ENCODE assay signal across 15 cellular contexts in the genomic region with DNA sequence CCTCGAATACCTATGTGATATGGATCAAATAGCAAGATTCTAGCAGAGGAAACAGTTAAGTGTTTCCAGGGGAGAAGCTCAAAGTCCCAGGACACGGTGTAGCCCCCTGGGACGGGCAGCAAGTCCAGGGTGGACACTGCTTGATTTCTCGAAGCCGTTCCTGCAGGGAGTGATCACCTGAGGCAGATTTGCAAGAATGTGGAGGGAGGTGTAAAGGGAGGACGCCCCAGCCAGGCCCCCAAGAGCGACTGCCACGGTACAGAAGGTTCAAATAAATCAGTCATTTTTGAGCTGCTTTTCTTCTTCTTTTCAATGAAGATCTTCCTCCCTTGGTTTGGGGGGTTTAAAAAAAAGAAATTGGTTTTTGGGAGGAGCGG. TPM values are rescaled to one million over a fixed set of nuclear protein-coding genes. Genes with fewer than 3 reads are reported as not detected.
A peak's percentile ranks its signal among the peaks of the same experiment; 100 is the strongest.
DNase-seq lines count a peak whose midpoint lies in the region; ATAC-seq and TF ChIP-seq lines count a peak whose summit lies in the region.
"Had no signal": no experiment of that assay in that cellular context is flagged by ENCODE, and none has a peak within 500 bp of the region (broad histone marks: within the 10 kb centered on the region; RNA-seq: fewer than 3 reads in every experiment).

No MANE protein-coding gene starts in this region.

- CTCF ChIA-PET in activated CD4-positive, alpha-beta memory T cell treated with anti-CD3 and anti-CD28 coated beads for 36 hours (lab: Charles Lee) = interaction anchor here (0.7 to 2.8 kb wide), 7 partner anchors 10 to 38 kb away, joined by 3 to 10 read pairs (median 8); no protein-coding TSS in a partner anchor

- peak overlapping the region; percentile 66 for H3K4me3 Mint-ChIP-seq in stimulated activated naive CD8-positive, alpha-beta T cell treated with anti-CD3 and anti-CD28 coated beads, Interleukin-15, Interleukin-2, amounts not matched to agents 100 ng/mL and 50 ng/mL, for 24 hours
- peak overlapping the region; percentile 55 for H3K4me3 Mint-ChIP-seq in activated CD4-positive, alpha-beta memory T cell treated with anti-CD3 and anti-CD28 coated beads for 36 hours
- H3K4me3 Mint-ChIP-seq in nephron progenitor cell = no peak overlapping the region
- no peak overlapping the region for H3K4me3 Mint-ChIP-seq in neural progenitor cell
- H3K4me3 Mint-ChIP-seq: HFFc6 had no signal

- no peak overlapping the region for H3K4me2 ChIP-seq in neural progenitor cell

- no peak overlapping the region for H3K4me3 ChIP-seq in neural progenitor cell
- H3K4me3 ChIP-seq: adrenal gland had no signal

- no peaks in the 10 kb centered on the region for H3F3A ChIP-seq in neural progenitor cell (ENCODE audit: low read depth)

- peaks cover 6% of the 10 kb centered on the region for H3K36me3 Mint-ChIP-seq in stimulated activated naive CD8-positive, alpha-beta T cell treated with anti-CD3 and anti-CD28 coated beads, Interleukin-15, Interleukin-2, amounts not matched to agents 100 ng/mL and 50 ng/mL, for 24 hours (ENCODE audit: low read depth)
- peaks cover 16% of the 10 kb centered on the region for H3K36me3 Mint-ChIP-seq in activated CD4-positive, alpha-beta memory T cell treated with anti-CD3 and anti-CD28 coated beads for 36 hours
- H3K36me3 Mint-ChIP-seq in nephron progenitor cell (ENCODE audit: low read depth) (peaks cover 12% of the 10 kb centered on the region), neural progenitor cell (peaks cover 2% of the 10 kb centered on the region)

- no peak for ATAC-seq in stimulated activated naive CD8-positive, alpha-beta T cell treated with anti-CD3 and anti-CD28 coated beads, Interleukin-15, Interleukin-2, amounts not matched to agents 100 U/mL and 50 U/mL, for 24 hours
- no peak for ATAC-seq in HG03442 (IDR thresholded peaks at IDR 0.05; ENCODE audit: unreplicated experiment)
- ATAC-seq: HepG2 had no signal

- H3K27ac Mint-ChIP-seq in stimulated activated naive CD8-positive, alpha-beta T cell treated with anti-CD3 and anti-CD28 coated beads, Interleukin-15, Interleukin-2, amounts not matched to agents 100 ng/mL and 50 ng/mL, for 24 hours = no peak overlapping the region
- peak overlapping the region; percentile 70 for H3K27ac Mint-ChIP-seq in activated CD4-positive, alpha-beta memory T cell treated with anti-CD3 and anti-CD28 coated beads for 36 hours
- peak overlapping the region; percentile 80 for H3K27ac Mint-ChIP-seq in nephron progenitor cell
- H3K27ac Mint-ChIP-seq in neural progenitor cell = no peak overlapping the region
- H3K27ac Mint-ChIP-seq: HFFc6 had no signal

- no peaks in the 10 kb centered on the region for H3K27me3 ChIP-seq in neural progenitor cell
- H3K27me3 ChIP-seq: adrenal gland had no signal

- H3K79me2 ChIP-seq in neural progenitor cell (ENCODE audit: low read depth) = no peaks in the 10 kb centered on the region

- H3K4me1 ChIP-seq in neural progenitor cell = no peaks in the 10 kb centered on the region

- H2AFZ ChIP-seq in neural progenitor cell (replicated peaks) = no peak overlapping the region

- H3K9me3 ChIP-seq in neural progenitor cell (ENCODE audit: low read depth) = no peaks in the 10 kb centered on the region
- H3K9me3 ChIP-seq: adrenal gland had no signal

- H3K27me3 Mint-ChIP-seq in stimulated activated naive CD8-positive, alpha-beta T cell treated with anti-CD3 and anti-CD28 coated beads, Interleukin-15, Interleukin-2, amounts not matched to agents 100 ng/mL and 50 ng/mL, for 24 hours = peaks cover 27% of the 10 kb centered on the region
- peaks cover 18% of the 10 kb centered on the region for H3K27me3 Mint-ChIP-seq in activated CD4-positive, alpha-beta memory T cell treated with anti-CD3 and anti-CD28 coated beads for 36 hours
- no peaks in the 10 kb centered on the region for H3K27me3 Mint-ChIP-seq in nephron progenitor cell (ENCODE audit: low read depth, poor library complexity)
- peaks cover 4% of the 10 kb centered on the region for H3K27me3 Mint-ChIP-seq in neural progenitor cell (ENCODE audit: insufficient read depth, low read depth)

- no peaks in the 10 kb centered on the region for H3K9me3 Mint-ChIP-seq in stimulated activated naive CD8-positive, alpha-beta T cell treated with anti-CD3 and anti-CD28 coated beads, Interleukin-15, Interleukin-2, amounts not matched to agents 100 ng/mL and 50 ng/mL, for 24 hours
- no peaks in the 10 kb centered on the region for H3K9me3 Mint-ChIP-seq in activated CD4-positive, alpha-beta memory T cell treated with anti-CD3 and anti-CD28 coated beads for 36 hours
- no peaks in the 10 kb centered on the region for H3K9me3 Mint-ChIP-seq in nephron progenitor cell
- no peaks in the 10 kb centered on the region for H3K9me3 Mint-ChIP-seq in neural progenitor cell
- H3K9me3 Mint-ChIP-seq: HFFc6 had no signal

- DNase-seq in stimulated activated naive CD8-positive, alpha-beta T cell treated with anti-CD3 and anti-CD28 coated beads, Interleukin-15, Interleukin-2, amounts not matched to agents 100 U/mL and 50 U/mL, for 24 hours = no peak
- no peak for DNase-seq in activated CD4-positive, alpha-beta memory T cell treated with anti-CD3 and anti-CD28 coated beads for 36 hours
- no peak for DNase-seq in nephron progenitor cell
- no peak for DNase-seq in NK-92 treated with Interleukin-12 subunit alpha and Interleukin-12 subunit beta, amount 100 ng/mL, for 24 hours (lab: John Stamatoyannopoulos, UW)
- DNase-seq in glomerular visceral epithelial cell (ENCODE audit: extremely low spot score) = no peak
- no peak for DNase-seq in neural progenitor cell (ENCODE audit: low spot score)
- DNase-seq: adrenal gland; HFFc6; NCI-H1436; NCI-H446 treated with DMSO at 0.1 percent for 48 hours; nucleus accumbens; stimulated activated CD4-positive, alpha-beta T cell treated with anti-CD3 and anti-CD28 coated beads, Interleukin-12 subunit alpha, Interleukin-12 subunit beta, amount 100 ng/mL, for 4 hours had no signal

- peaks cover 10% of the 10 kb centered on the region for H4K20me1 ChIP-seq in neural progenitor cell (ENCODE audit: low read depth)

- H3K27ac ChIP-seq in neural progenitor cell = no peak overlapping the region

- TF ChIP-seq CTCF in nephron progenitor cell (IDR thresholded peaks at IDR 0.05) = no peak
- TF ChIP-seq CTCF in neural progenitor cell (IDR thresholded peaks at IDR 0.05) = no peak

- POLR2A ChIA-PET in activated CD4-positive, alpha-beta memory T cell treated with anti-CD3 and anti-CD28 coated beads for 36 hours (lab: Charles Lee) = interaction anchor here (0.5 to 2.2 kb wide), 5 partner anchors 24 to 115 kb away, joined by 3 to 18 read pairs (median 6); no protein-coding TSS in a partner anchor

- intact Hi-C loops in activated CD4-positive, alpha-beta memory T cell treated with anti-CD3 and anti-CD28 coated beads for 36 hours (cut with micrococcal nuclease) = loop anchor here (1.0 kb wide), 1 partner anchor 24 kb away; no protein-coding TSS in a partner anchor

- peaks cover 31% of the 10 kb centered on the region for H3K4me1 Mint-ChIP-seq in stimulated activated naive CD8-positive, alpha-beta T cell treated with anti-CD3 and anti-CD28 coated beads, Interleukin-15, Interleukin-2, amounts not matched to agents 100 ng/mL and 50 ng/mL, for 24 hours (ENCODE audit: low read depth)
- H3K4me1 Mint-ChIP-seq in activated CD4-positive, alpha-beta memory T cell treated with anti-CD3 and anti-CD28 coated beads for 36 hours (ENCODE audit: low read depth) = peaks cover 58% of the 10 kb centered on the region
- H3K4me1 Mint-ChIP-seq in nephron progenitor cell (peaks cover 30% of the 10 kb centered on the region), neural progenitor cell (peaks cover 6% of the 10 kb centered on the region)

- no peak overlapping the region for H3K9ac ChIP-seq in neural progenitor cell

- H3K36me3 ChIP-seq in neural progenitor cell = no peaks in the 10 kb centered on the region
- H3K36me3 ChIP-seq: adrenal gland had no signal

RNA-seq across cellular contexts. Expression of a gene that starts 41.4 kb away (rescaled TPM):
- total RNA-seq in activated CD4-positive, alpha-beta memory T cell treated with anti-CD3 and anti-CD28 coated beads for 36 hours = 1 to 10 TPM; 1.7 TPM
- total RNA-seq in neural progenitor cell (ENCODE audit: low replicate concordance) = not detected in 2 replicates
- total RNA-seq: HepG2 had no signal

Comparison
In these comparisons a context has a peak if more than half of its experiments do, and no peak if none do; other contexts are left out.
1. H3K27ac Mint-ChIP-seq: peak in activated CD4-positive, alpha-beta memory T cell treated with anti-CD3 and anti-CD28 coated beads for 36 hours (single experiment) and nephron progenitor cell (single experiment); none in stimulated activated naive CD8-positive, alpha-beta T cell treated with anti-CD3 and anti-CD28 coated beads, Interleukin-15, Interleukin-2, amounts not matched to agents 100 ng/mL and 50 ng/mL, for 24 hours (single experiment) and neural progenitor cell (single experiment).
2. H3K4me3 Mint-ChIP-seq: peak in stimulated activated naive CD8-positive, alpha-beta T cell treated with anti-CD3 and anti-CD28 coated beads, Interleukin-15, Interleukin-2, amounts not matched to agents 100 ng/mL and 50 ng/mL, for 24 hours (single experiment) and activated CD4-positive, alpha-beta memory T cell treated with anti-CD3 and anti-CD28 coated beads for 36 hours (single experiment); none in nephron progenitor cell (single experiment) and neural progenitor cell (single experiment).